2 cellular contexts compared by ENCODE assay signal in genomic region chr10:45422862-45423659, GRCh38.
TF ChIP-seq lines count a peak whose summit lies in the region.

No MANE protein-coding gene starts in this region.

TF ChIP-seq in HepG2, 621 proteins besides CTCF, POLR2A, EP300 and RAD21:
- no peak for TF ChIP-seq ZNF720 (CRISPR knock-in tag; IDR thresholded peaks at IDR 0.05)
- peak; percentile 13 for TF ChIP-seq ZFP36 (IDR thresholded peaks at IDR 0.05; ENCODE audit: borderline replicate concordance, low read depth, low read length, partially characterized antibody)

TF ChIP-seq in H1, 55 proteins besides CTCF, POLR2A, EP300 and RAD21:
- TF ChIP-seq GTF2F1 (IDR thresholded peaks at IDR 0.05; ENCODE audit: borderline replicate concordance, low read depth, low read length) = no peak
- no peak for TF ChIP-seq POLR2AphosphoS5 (IDR thresholded peaks at IDR 0.05; ENCODE audit: low read depth, low read length)
- TF ChIP-seq CHD7 (IDR thresholded peaks at IDR 0.05; ENCODE audit: insufficient replicate concordance, low read length) = no peak
- TF ChIP-seq BRCA1 (IDR thresholded peaks at IDR 0.05; ENCODE audit: low read depth, low read length) = no peak
- TF ChIP-seq MAX (IDR thresholded peaks at IDR 0.05) = no peak
- no peak for TF ChIP-seq E2F6 (IDR thresholded peaks at IDR 0.05)
- no peak for TF ChIP-seq BACH1 (IDR thresholded peaks at IDR 0.05; ENCODE audit: low read length)
- no peak for TF ChIP-seq MAFK (IDR thresholded peaks at IDR 0.05; ENCODE audit: low read depth, low read length)
